ENCODE assay signal across 8 cellular contexts in genomic region chr22:22508274-22509176, GRCh38. TPM values are rescaled to one million over a fixed set of nuclear protein-coding genes. Genes with fewer than 3 reads are reported as not detected.
DNase-seq lines count a peak whose midpoint lies in the region; ATAC-seq and TF ChIP-seq lines count a peak whose summit lies in the region.

Gene ZNF280B (minus strand): TSS chr22:22508742. CDS start chr22:22489398, 19,344 bp downstream.

- no peaks in the 10 kb centered on the region for H3K27me3 ChIP-seq in MM.1S (replicated peaks; ENCODE audit: insufficient read depth, low read length)
- no peaks in the 10 kb centered on the region for H3K27me3 ChIP-seq in hepatocyte
- peaks cover 0 to 5% (median 3%) of the 10 kb centered on the region in 3 donors for H3K27me3 ChIP-seq in sigmoid colon
- H3K27me3 ChIP-seq in SJCRH30 = no peaks in the 10 kb centered on the region

- no peak for TF ChIP-seq POLR2A in sigmoid colon (IDR thresholded peaks at IDR 0.05)

- DNase-seq in ELR (ENCODE audit: low read depth) (peak; percentile 16), GOT3 (lab: John Stamatoyannopoulos, UW) (peak; percentile 26), MM.1S (peak; percentile 95), T-cell (peak; percentile 67 to 85 (median 76)), amygdala (lab: John Stamatoyannopoulos, UW) (peak in 53 of 56 donors; percentile 3 to 81 (median 48)), hepatocyte (ENCODE audit: low spot score) (peak; percentile 94), sigmoid colon (peak; percentile 72), SJCRH30 (no peak)

- peaks cover 0 to 5% (median 0%) of the 10 kb centered on the region in 3 donors for H3K9me3 Mint-ChIP-seq in T-cell

- POLR2A ChIA-PET in T-cell (lab: Charles Lee) = no interaction called here

- H3K9me3 ChIP-seq in MM.1S (replicated peaks; ENCODE audit: insufficient read depth, low read length) = no peaks in the 10 kb centered on the region
- H3K9me3 ChIP-seq in hepatocyte (ENCODE audit: low read depth) = no peaks in the 10 kb centered on the region
- peaks cover 0 to 8% (median 5%) of the 10 kb centered on the region in 4 donors for H3K9me3 ChIP-seq in sigmoid colon
- peaks cover 15% of the 10 kb centered on the region for H3K9me3 ChIP-seq in SJCRH30 (replicated peaks)

- H3K9ac ChIP-seq in MM.1S (ENCODE audit: low read length) = peak within 1 kb of the TSS; percentile 70

- H3K27ac Mint-ChIP-seq in T-cell = peak within 1 kb of the TSS in 1 of 2 donors; percentile 12

- no peaks in the 10 kb centered on the region for H3K9me2 ChIP-seq in MM.1S (replicated peaks; ENCODE audit: insufficient read depth, low read length)
- H3K9me2 ChIP-seq in hepatocyte (replicated peaks; ENCODE audit: insufficient read depth) = no peaks in the 10 kb centered on the region

- H3K27ac ChIP-seq in MM.1S (ENCODE audit: low read length) (no peak within 1 kb of the TSS), hepatocyte (peak within 1 kb of the TSS; percentile 78), sigmoid colon (no peak within 1 kb of the TSS), SJCRH30 (no peak within 1 kb of the TSS)

- peak; percentile 84 for TF ChIP-seq CTCF in MM.1S (IDR thresholded peaks at IDR 0.05; ENCODE audit: low read length)
- TF ChIP-seq CTCF in hepatocyte (IDR thresholded peaks at IDR 0.05; ENCODE audit: poor library complexity) = peak; percentile 80
- peak in 1 of 4 experiments; percentile 8 for TF ChIP-seq CTCF in sigmoid colon (IDR thresholded peaks at IDR 0.05)

- ATAC-seq in T-cell (replicated peaks in 1 of 4) = peak; percentile 98 to 99 (median 99)

- peaks cover 19% of the 10 kb centered on the region for H3K36me3 Mint-ChIP-seq in T-cell

- H3K27me3 Mint-ChIP-seq in T-cell = peaks cover 7 to 13% of the 10 kb centered on the region in 2 donors

- WGBS in hepatocyte (ENCODE audit: low lambda C conversion rate, missing lambda C conversion rate) = 3% methylated on average over 54 of the region's 72 CpGs
- WGBS in sigmoid colon, 2 donors = 2 to 3% methylated on average over 72 of the region's 72 CpGs

- CTCF ChIA-PET in T-cell (lab: Charles Lee) = interaction anchor here in 1 of 2 donors (0.5 to 1.0 kb wide), 4 partner anchors 12 to 311 kb away, joined by 3 read pairs; no protein-coding TSS in a partner anchor

- H3K36me3 ChIP-seq in MM.1S (replicated peaks; ENCODE audit: insufficient read depth, low read length) = no peaks in the 10 kb centered on the region
- H3K36me3 ChIP-seq in hepatocyte (replicated peaks; ENCODE audit: insufficient read depth, low read depth) = no peaks in the 10 kb centered on the region
- H3K36me3 ChIP-seq in sigmoid colon = no peaks in the 10 kb centered on the region
- H3K36me3 ChIP-seq in SJCRH30 = no peaks in the 10 kb centered on the region

- H3K4me2 ChIP-seq in MM.1S (ENCODE audit: low read depth, low read length) = peak within 1 kb of the TSS; percentile 96
- peak within 1 kb of the TSS; percentile 98 for H3K4me2 ChIP-seq in hepatocyte

- H3K4me3 Mint-ChIP-seq in T-cell = peak within 1 kb of the TSS; percentile 76 to 82 (median 81)

- H3K4me3 ChIP-seq in MM.1S (ENCODE audit: low read length) (peak within 1 kb of the TSS; percentile 95), hepatocyte (peak within 1 kb of the TSS; percentile 94), sigmoid colon (peak within 1 kb of the TSS; percentile 32 to 58 (median 48)), SJCRH30 (no peak within 1 kb of the TSS)

- H4K20me1 ChIP-seq in MM.1S (ENCODE audit: insufficient read depth, low read length) (no peaks in the 10 kb centered on the region), hepatocyte (ENCODE audit: insufficient read depth, poor library complexity, severe bottlenecking) (no peaks in the 10 kb centered on the region)

- no peaks in the 10 kb centered on the region for H3F3A ChIP-seq in MM.1S (ENCODE audit: insufficient read depth, low read length)

- peak within 1 kb of the TSS; percentile 97 for H2AFZ ChIP-seq in MM.1S (ENCODE audit: low read length)
- H2AFZ ChIP-seq in hepatocyte = peak within 1 kb of the TSS; percentile 95

- H3K79me2 ChIP-seq in MM.1S (ENCODE audit: low read length) (no peaks in the 10 kb centered on the region), hepatocyte (peaks cover 7% of the 10 kb centered on the region)

- intact Hi-C loops in sigmoid colon (cut with DNase I) = no loop called here

- H3K4me1 ChIP-seq in MM.1S (ENCODE audit: low read length) (0 out of 2 replicates have a peak, but pooled peaks cover 13% of the 10 kb centered on the region), hepatocyte (ENCODE audit: insufficient read depth) (no peaks in the 10 kb centered on the region), sigmoid colon (peaks cover 0 to 11% (median 3%) of the 10 kb centered on the region in 4 donors), SJCRH30 (no peaks in the 10 kb centered on the region; the same call in 1 of the 2 replicates)

- TF ChIP-seq EP300 in sigmoid colon (IDR thresholded peaks at IDR 0.05) = no peak

- peaks cover 17 to 23% (median 18%) of the 10 kb centered on the region in 3 donors for H3K4me1 Mint-ChIP-seq in T-cell

RNA-seq across cellular contexts. Expression of gene ZNF280B, which starts in this region (rescaled TPM):
- total RNA-seq in T-cell = 1 to 10 TPM; 1.8 to 2.1 (median 1.9) TPM
- total RNA-seq in hepatocyte = 2.6 and 2.8 TPM in 2 replicates
- polyA plus RNA-seq in hepatocyte = 0.78 and 1.5 TPM in 2 replicates
- 1 to 10 TPM in 1 of 4 donors, under 1 TPM in 3; 0.36 to 1.1 (median 0.45) TPM for total RNA-seq in sigmoid colon
- under 1 TPM; under 0.01 to 0.44 (median 0.23) TPM for polyA plus RNA-seq in sigmoid colon
- 0.18 and 0.24 TPM in 2 replicates for total RNA-seq in SJCRH30 (2014; rRNA removed; shearing (Covaris generic))

Comparison
In these comparisons a context has a peak if more than half of its experiments do, and no peak if none do; other contexts are left out.
1. DNase-seq: peak in ELR (single experiment), GOT3 (single experiment), MM.1S (single experiment), T-cell (34 of 34), amygdala (53 of 56), hepatocyte (single experiment) and sigmoid colon (single experiment); none in SJCRH30 (0 of 2).